ENCODE assay signal across 9 cellular contexts in the genomic region with DNA sequence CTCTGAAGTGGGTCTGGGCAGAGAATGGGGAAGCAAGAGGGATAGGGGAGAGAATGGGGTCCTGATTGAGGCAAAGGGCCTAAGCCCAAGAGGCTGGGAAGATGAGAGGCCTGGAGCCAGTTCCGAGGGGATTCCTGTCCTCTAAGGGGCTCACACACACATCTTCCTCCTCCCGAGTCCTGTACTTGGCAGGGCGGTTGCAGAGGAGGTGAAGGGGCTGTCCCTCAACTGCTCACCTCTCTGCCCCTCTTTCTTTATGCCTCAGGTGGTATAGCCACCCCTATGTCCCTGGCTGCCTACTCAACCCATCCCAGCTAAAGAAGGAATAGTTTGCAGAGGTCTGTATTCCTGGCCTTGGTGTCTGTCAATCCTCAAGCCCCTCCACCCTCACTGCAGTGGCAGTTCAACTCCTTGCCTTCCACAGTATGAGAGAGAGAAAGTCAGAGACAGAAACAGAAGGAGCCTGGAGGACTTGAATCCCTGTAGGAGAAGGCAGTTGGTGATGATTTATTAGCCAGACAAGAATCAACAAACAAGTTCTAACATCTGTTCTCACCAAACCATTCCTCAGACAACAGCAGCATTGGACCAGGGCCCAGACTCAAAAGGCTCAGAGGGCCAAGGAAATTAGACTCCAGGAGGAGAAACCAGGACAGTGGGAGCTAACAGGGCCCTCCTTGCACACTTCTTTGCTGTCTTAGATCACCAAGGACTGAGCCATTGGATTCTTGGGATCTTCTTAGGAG. TPM values are rescaled to one million over a fixed set of nuclear protein-coding genes. Genes with fewer than 3 reads are reported as not detected.
DNase-seq lines count a peak whose midpoint lies in the region; ATAC-seq, FAIRE-seq and TF ChIP-seq lines count a peak whose summit lies in the region.
"Had no signal": no experiment of that assay in that cellular context is flagged by ENCODE, and none has a peak within 500 bp of the region (broad histone marks: within the 10 kb centered on the region; RNA-seq: fewer than 3 reads in every experiment).

No MANE protein-coding gene starts in this region.

- H3K4me1 Mint-ChIP-seq in brain = peaks cover 43% of the 10 kb centered on the region

- no peaks in the 10 kb centered on the region for H3K36me3 ChIP-seq in ovary

- no peaks in the 10 kb centered on the region for H3K27me3 ChIP-seq in ovary

- no peak overlapping the region for H3K4me3 ChIP-seq in ovary

- peaks cover 6% of the 10 kb centered on the region for H3K4me1 ChIP-seq in ovary (ENCODE audit: insufficient read depth)

- no peak for TF ChIP-seq CTCF in brain (conservative IDR thresholded peaks at IDR 0.05)
- TF ChIP-seq CTCF in ovary (IDR thresholded peaks at IDR 0.05) = no peak

- H3K27ac ChIP-seq in ovary = no peak overlapping the region

- FAIRE-seq in HTR-8/SVneo (lab: Jason Lieb, UNC) = no peak
- FAIRE-seq: GM19239 had no signal

- intact Hi-C loops in ovary (cut with DNase I) = no loop called here

- peaks cover 5% of the 10 kb centered on the region for H3K27me3 Mint-ChIP-seq in brain

- no peak for TF ChIP-seq EP300 in ovary (IDR thresholded peaks at IDR 0.05)

- peak overlapping the region in 3 of 5 experiments; percentile 31 to 88 (median 83) for H3K27ac Mint-ChIP-seq in brain

- no peak for TF ChIP-seq POLR2A in ovary (IDR thresholded peaks at IDR 0.05)

- H3K4me3 Mint-ChIP-seq in brain = peak overlapping the region in 1 of 5 experiments; percentile 34

- 61% methylated on average over 3 of the region's 3 CpGs for WGBS in ovary, 3 donors

- no peak for ATAC-seq in GM19463 (IDR thresholded peaks at IDR 0.05; ENCODE audit: unreplicated experiment)

- H3K9me3 ChIP-seq in ovary = no peaks in the 10 kb centered on the region

- DNase-seq in HTR-8/SVneo (ENCODE audit: insufficient read length, low spot score) (peak; percentile 36), ovary (peak; percentile 36 to 61 (median 53)), NCI-H345 treated with DMSO at 0.1 percent for 48 hours (lab: John Stamatoyannopoulos, UW; ENCODE audit: unreplicated experiment) (no peak), NCI-H526 treated with DMSO at 0.1 percent for 48 hours (lab: John Stamatoyannopoulos, UW) (no peak)
- DNase-seq: activated CD4-positive, CD25-positive, alpha-beta regulatory T cell; glutamatergic neuron had no signal

- no peaks in the 10 kb centered on the region for H3K9me3 Mint-ChIP-seq in brain

- H3K36me3 Mint-ChIP-seq in brain = no peaks in the 10 kb centered on the region

RNA-seq across cellular contexts. Expression of gene SH2D2A, which starts 10.7 kb away (rescaled TPM):
- polyA plus RNA-seq in brain (ENCODE audit: insufficient read depth, low read depth, low replicate concordance) = 0.36 TPM
- 1 to 10 TPM in 4 of 7 donors, under 1 TPM in 3; 0.40 to 2.8 (median 1.4) TPM for total RNA-seq in ovary
- under 1 TPM; 0.19 to 0.65 TPM for polyA plus RNA-seq in ovary

RNA-seq across cellular contexts. Expression of gene PRCC, which starts 38.6 kb away (rescaled TPM):
- polyA plus RNA-seq in brain (ENCODE audit: insufficient read depth, low read depth, low replicate concordance) (111 TPM), ovary (10 to 100 TPM; 38.6 to 72.5 TPM)
- 10 to 100 TPM; 24.7 to 65.2 (median 50.9) TPM for total RNA-seq in ovary

RNA-seq across cellular contexts. Expression of gene INSRR, which starts 53.0 kb away (rescaled TPM):
- polyA plus RNA-seq in brain (ENCODE audit: insufficient read depth, low read depth, low replicate concordance) = 0.42 TPM
- under 1 TPM in 1 of 7 donors, not detected in 6; 0.15 TPM for total RNA-seq in ovary
- under 1 TPM in 1 of 2 donors, not detected in 1; 0.02 TPM for polyA plus RNA-seq in ovary

RNA-seq across cellular contexts. Expression of gene HDGF, which starts 54.5 kb away (rescaled TPM):
- polyA plus RNA-seq in brain (ENCODE audit: insufficient read depth, low read depth, low replicate concordance) = 502 TPM
- total RNA-seq in ovary = 100 to 1,000 TPM in 6 of 7 donors, 10 to 100 TPM in 1; 81.1 to 175 (median 146) TPM
- 100 to 1,000 TPM; 104 to 184 TPM for polyA plus RNA-seq in ovary

RNA-seq across cellular contexts. Expression of gene NTRK1, which starts 54.7 kb away (rescaled TPM):
- polyA plus RNA-seq in brain (ENCODE audit: insufficient read depth, low read depth, low replicate concordance) (0.32 TPM), ovary (under 1 TPM in 1 of 2 donors, not detected in 1; 0.11 TPM)
- under 1 TPM in 4 of 7 donors, not detected in 3; 0.34 to 0.92 (median 0.41) TPM for total RNA-seq in ovary

Comparison
In these comparisons a context has a peak if more than half of its experiments do, and no peak if none do; other contexts are left out.
1. DNase-seq: peak in HTR-8/SVneo (single experiment) and ovary (5 of 5); none in NCI-H345 treated with DMSO at 0.1 percent for 48 hours (single experiment) and NCI-H526 treated with DMSO at 0.1 percent for 48 hours (single experiment).